ENCODE assay signal across 1 cellular context in the genomic region with DNA sequence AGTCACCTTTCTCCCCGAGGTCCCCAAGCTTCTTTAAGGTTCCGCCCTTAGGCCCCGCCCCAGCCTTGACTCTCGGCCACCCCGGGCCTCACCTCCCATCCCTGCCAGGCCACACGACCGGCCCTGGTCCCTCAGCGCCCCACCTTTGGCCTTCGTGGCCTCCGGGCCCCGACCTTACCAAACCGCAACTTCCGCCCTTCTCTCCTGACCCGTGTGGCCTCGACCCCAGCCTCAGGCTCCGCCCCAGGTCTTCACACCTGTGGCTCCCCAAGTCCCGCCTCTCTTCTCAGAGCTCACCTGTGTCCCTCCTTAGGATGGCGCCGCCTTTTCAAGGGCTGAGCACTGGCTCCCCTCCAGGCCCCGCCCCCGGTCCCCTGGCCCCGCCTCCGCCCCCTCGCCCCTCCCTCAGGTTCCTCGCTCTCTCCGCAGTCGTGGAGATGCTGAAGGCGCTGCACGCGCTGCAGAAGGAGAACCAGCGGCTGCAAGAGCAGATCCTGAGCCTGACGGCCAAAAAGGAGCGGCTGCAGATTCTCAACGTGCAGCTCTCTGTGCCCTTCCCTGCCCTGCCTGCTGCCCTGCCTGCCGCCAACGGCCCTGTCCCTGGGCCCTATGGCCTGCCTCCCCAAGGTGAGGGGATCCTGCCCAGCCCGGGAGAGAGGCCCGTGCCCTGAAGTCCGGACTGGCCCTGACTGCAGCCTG.
A peak's percentile ranks its signal among the peaks of the same experiment; 100 is the strongest.
TF ChIP-seq lines count a peak whose summit lies in the region.

No MANE protein-coding gene starts in this region.

TF ChIP-seq in K562, 482 proteins besides CTCF, POLR2A, EP300 and RAD21 (continues in another document):
- peak; percentile 67; the same call in 1 of the 2 replicates for TF ChIP-seq ZBTB1 (CRISPR knock-in tag; IDR thresholded peaks at IDR 0.05; ENCODE audit: borderline replicate concordance, low read depth)
- TF ChIP-seq MLLT1 (IDR thresholded peaks at IDR 0.05): no peak
- TF ChIP-seq MNT (conservative IDR thresholded peaks at IDR 0.05): no peak
- TF ChIP-seq, protein P1, sequence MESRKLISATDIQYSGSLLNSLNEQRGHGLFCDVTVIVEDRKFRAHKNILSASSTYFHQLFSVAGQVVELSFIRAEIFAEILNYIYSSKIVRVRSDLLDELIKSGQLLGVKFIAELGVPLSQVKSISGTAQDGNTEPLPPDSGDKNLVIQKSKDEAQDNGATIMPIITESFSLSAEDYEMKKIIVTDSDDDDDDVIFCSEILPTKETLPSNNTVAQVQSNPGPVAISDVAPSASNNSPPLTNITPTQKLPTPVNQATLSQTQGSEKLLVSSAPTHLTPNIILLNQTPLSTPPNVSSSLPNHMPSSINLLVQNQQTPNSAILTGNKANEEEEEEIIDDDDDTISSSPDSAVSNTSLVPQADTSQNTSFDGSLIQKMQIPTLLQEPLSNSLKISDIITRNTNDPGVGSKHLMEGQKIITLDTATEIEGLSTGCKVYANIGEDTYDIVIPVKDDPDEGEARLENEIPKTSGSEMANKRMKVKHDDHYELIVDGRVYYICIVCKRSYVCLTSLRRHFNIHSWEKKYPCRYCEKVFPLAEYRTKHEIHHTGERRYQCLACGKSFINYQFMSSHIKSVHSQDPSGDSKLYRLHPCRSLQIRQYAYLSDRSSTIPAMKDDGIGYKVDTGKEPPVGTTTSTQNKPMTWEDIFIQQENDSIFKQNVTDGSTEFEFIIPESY (CRISPR knock-in tag; IDR thresholded peaks at IDR 0.05): peak; percentile 93
- TF ChIP-seq, protein P2, sequence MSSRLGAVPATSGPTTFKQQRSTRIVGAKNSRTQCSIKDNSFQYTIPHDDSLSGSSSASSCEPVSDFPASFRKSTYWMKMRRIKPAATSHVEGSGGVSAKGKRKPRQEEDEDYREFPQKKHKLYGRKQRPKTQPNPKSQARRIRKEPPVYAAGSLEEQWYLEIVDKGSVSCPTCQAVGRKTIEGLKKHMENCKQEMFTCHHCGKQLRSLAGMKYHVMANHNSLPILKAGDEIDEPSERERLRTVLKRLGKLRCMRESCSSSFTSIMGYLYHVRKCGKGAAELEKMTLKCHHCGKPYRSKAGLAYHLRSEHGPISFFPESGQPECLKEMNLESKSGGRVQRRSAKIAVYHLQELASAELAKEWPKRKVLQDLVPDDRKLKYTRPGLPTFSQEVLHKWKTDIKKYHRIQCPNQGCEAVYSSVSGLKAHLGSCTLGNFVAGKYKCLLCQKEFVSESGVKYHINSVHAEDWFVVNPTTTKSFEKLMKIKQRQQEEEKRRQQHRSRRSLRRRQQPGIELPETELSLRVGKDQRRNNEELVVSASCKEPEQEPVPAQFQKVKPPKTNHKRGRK (tag; IDR thresholded peaks at IDR 0.05): no peak
- peak; percentile 66 for TF ChIP-seq POLR2G (IDR thresholded peaks at IDR 0.05; ENCODE audit: low read depth, low read length)
- TF ChIP-seq, protein P3, sequence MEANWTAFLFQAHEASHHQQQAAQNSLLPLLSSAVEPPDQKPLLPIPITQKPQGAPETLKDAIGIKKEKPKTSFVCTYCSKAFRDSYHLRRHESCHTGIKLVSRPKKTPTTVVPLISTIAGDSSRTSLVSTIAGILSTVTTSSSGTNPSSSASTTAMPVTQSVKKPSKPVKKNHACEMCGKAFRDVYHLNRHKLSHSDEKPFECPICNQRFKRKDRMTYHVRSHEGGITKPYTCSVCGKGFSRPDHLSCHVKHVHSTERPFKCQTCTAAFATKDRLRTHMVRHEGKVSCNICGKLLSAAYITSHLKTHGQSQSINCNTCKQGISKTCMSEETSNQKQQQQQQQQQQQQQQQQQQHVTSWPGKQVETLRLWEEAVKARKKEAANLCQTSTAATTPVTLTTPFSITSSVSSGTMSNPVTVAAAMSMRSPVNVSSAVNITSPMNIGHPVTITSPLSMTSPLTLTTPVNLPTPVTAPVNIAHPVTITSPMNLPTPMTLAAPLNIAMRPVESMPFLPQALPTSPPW (CRISPR knock-in tag; IDR thresholded peaks at IDR 0.05): peak; percentile 65
- TF ChIP-seq ESRRA (IDR thresholded peaks at IDR 0.05; ENCODE audit: borderline replicate concordance, low read depth): peak; percentile 55; the same call in 1 of the 2 replicates
- no peak for TF ChIP-seq ZSCAN32 (CRISPR knock-in tag; IDR thresholded peaks at IDR 0.05)
- TF ChIP-seq, protein P4, sequence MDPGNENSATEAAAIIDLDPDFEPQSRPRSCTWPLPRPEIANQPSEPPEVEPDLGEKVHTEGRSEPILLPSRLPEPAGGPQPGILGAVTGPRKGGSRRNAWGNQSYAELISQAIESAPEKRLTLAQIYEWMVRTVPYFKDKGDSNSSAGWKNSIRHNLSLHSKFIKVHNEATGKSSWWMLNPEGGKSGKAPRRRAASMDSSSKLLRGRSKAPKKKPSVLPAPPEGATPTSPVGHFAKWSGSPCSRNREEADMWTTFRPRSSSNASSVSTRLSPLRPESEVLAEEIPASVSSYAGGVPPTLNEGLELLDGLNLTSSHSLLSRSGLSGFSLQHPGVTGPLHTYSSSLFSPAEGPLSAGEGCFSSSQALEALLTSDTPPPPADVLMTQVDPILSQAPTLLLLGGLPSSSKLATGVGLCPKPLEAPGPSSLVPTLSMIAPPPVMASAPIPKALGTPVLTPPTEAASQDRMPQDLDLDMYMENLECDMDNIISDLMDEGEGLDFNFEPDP (CRISPR knock-in tag; IDR thresholded peaks at IDR 0.05): no peak
- no peak for TF ChIP-seq HMGN3 (IDR thresholded peaks at IDR 0.05; ENCODE audit: borderline replicate concordance, extremely low read depth, insufficient read length, low read depth, low read length)
- TF ChIP-seq BMI1 (IDR thresholded peaks at IDR 0.05; ENCODE audit: low read length): no peak
- no peak for TF ChIP-seq THAP7 (CRISPR knock-in tag; IDR thresholded peaks at IDR 0.05)
- TF ChIP-seq HNRNPLL (IDR thresholded peaks at IDR 0.05; ENCODE audit: low read depth, low read length, poor library complexity, severe bottlenecking): no peak
- TF ChIP-seq ZNF507 (tag; conservative IDR thresholded peaks at IDR 0.05): no peak
- no peak for TF ChIP-seq HMBOX1 (IDR thresholded peaks at IDR 0.05)
- no peak for TF ChIP-seq ZNF592 (IDR thresholded peaks at IDR 0.05)
- TF ChIP-seq CREBBP (IDR thresholded peaks at IDR 0.05; ENCODE audit: low read depth, low read length): no peak
- no peak for TF ChIP-seq IRF2 (CRISPR knock-in tag; IDR thresholded peaks at IDR 0.05)
- TF ChIP-seq, protein P5, sequence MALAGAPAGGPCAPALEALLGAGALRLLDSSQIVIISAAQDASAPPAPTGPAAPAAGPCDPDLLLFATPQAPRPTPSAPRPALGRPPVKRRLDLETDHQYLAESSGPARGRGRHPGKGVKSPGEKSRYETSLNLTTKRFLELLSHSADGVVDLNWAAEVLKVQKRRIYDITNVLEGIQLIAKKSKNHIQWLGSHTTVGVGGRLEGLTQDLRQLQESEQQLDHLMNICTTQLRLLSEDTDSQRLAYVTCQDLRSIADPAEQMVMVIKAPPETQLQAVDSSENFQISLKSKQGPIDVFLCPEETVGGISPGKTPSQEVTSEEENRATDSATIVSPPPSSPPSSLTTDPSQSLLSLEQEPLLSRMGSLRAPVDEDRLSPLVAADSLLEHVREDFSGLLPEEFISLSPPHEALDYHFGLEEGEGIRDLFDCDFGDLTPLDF (CRISPR knock-in tag; IDR thresholded peaks at IDR 0.05): no peak
- TF ChIP-seq FOXK1 (CRISPR knock-in tag; IDR thresholded peaks at IDR 0.05; ENCODE audit: borderline replicate concordance): no peak
- TF ChIP-seq CTBP1 (IDR thresholded peaks at IDR 0.05; ENCODE audit: borderline replicate concordance): peak; percentile 38; the same call in 1 of the 2 replicates
- no peak for TF ChIP-seq ZNF384 (IDR thresholded peaks at IDR 0.05; ENCODE audit: low read depth, low read length)
- TF ChIP-seq FOXK2 (conservative IDR thresholded peaks at IDR 0.05 in 1 of 2, IDR thresholded peaks at IDR 0.05 in 1 of 2; ENCODE audit: low read depth in 2 of 2): no peak
- no peak for TF ChIP-seq HDAC8 (tag; IDR thresholded peaks at IDR 0.05)
- no peak for TF ChIP-seq TFE3 (CRISPR knock-in tag; IDR thresholded peaks at IDR 0.05)
- no peak for TF ChIP-seq SMAD4 (CRISPR knock-in tag; conservative IDR thresholded peaks at IDR 0.05)
- TF ChIP-seq TOE1 (IDR thresholded peaks at IDR 0.05; ENCODE audit: borderline replicate concordance): no peak
- no peak for TF ChIP-seq TOE1 (CRISPR knock-in tag; IDR thresholded peaks at IDR 0.05; ENCODE audit: borderline replicate concordance, low read depth)
- no peak for TF ChIP-seq CHD4 (IDR thresholded peaks at IDR 0.05; ENCODE audit: insufficient read depth, insufficient replicate concordance, low read depth, low read length, poor library complexity, severe bottlenecking)
- no peak for TF ChIP-seq HLTF (IDR thresholded peaks at IDR 0.05)
- no peak for TF ChIP-seq ZNF707 (CRISPR knock-in tag; conservative IDR thresholded peaks at IDR 0.05)
- TF ChIP-seq THRAP3 (IDR thresholded peaks at IDR 0.05; ENCODE audit: borderline replicate concordance): no peak
